2 cellular contexts compared by ENCODE assay signal in the genomic region with DNA sequence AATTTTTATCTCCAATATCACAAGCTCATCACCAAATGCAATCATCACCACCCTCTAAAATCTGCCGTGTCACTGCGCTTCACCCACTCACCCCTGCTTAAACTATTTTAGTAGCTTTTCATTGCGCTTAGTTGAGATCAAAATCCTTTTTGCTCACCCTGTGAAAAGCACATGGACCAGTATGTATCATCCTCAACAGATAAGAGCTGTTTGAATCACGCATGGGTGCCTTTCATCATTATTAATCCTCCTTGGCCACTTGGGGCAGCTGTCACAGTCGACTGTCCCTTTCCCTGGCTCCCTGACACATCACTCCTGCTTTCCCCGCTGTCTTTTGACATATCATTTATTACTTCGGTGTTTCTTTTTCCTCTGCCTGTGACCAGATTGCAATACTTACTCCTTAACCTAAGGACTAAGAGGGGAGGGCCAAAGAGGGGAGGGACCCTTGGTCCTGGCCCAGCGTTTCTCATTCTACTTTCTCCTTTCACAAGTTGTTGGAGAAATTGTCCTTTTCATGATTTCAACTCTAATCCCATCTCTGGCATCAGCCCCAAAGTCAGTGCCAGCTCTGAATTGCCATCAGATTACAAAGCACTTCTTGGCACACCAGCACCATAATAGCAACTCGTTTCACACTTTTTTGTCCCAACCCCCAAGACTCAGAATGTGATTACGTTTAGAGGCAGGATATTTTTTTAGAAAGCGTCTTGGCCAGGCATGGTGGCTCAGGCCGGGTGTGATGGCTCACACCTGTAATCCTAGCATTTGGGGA.
TF ChIP-seq lines count a peak whose summit lies in the region.

No MANE protein-coding gene starts in this region.

TF ChIP-seq in K562, 482 proteins besides CTCF, POLR2A, EP300 and RAD21 (continues in another document):
- no peak for TF ChIP-seq ZNF436 (CRISPR knock-in tag; IDR thresholded peaks at IDR 0.05)
- TF ChIP-seq, protein P1, sequence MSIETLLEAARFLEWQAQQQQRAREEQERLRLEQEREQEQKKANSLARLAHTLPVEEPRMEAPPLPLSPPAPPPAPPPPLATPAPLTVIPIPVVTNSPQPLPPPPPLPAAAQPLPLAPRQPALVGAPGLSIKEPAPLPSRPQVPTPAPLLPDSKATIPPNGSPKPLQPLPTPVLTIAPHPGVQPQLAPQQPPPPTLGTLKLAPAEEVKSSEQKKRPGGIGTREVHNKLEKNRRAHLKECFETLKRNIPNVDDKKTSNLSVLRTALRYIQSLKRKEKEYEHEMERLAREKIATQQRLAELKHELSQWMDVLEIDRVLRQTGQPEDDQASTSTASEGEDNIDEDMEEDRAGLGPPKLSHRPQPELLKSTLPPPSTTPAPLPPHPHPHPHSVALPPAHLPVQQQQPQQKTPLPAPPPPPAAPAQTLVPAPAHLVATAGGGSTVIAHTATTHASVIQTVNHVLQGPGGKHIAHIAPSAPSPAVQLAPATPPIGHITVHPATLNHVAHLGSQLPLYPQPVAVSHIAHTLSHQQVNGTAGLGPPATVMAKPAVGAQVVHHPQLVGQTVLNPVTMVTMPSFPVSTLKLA (conservative IDR thresholded peaks at IDR 0.05) = peak; percentile 41 to 55; a peak in 2 of 4 replicates
- no peak for TF ChIP-seq ZNF75A (CRISPR knock-in tag; IDR thresholded peaks at IDR 0.05)
- TF ChIP-seq, protein P2, sequence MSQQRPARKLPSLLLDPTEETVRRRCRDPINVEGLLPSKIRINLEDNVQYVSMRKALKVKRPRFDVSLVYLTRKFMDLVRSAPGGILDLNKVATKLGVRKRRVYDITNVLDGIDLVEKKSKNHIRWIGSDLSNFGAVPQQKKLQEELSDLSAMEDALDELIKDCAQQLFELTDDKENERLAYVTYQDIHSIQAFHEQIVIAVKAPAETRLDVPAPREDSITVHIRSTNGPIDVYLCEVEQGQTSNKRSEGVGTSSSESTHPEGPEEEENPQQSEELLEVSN (IDR thresholded peaks at IDR 0.05; ENCODE audit: borderline replicate concordance in 1 of 2, extremely low read depth in 1 of 2, insufficient read depth in 1 of 2, insufficient read length in 1 of 2, low read depth in 1 of 2, low read length in 1 of 2, poor library complexity in 1 of 2, severe bottlenecking in 1 of 2) = no peak
- TF ChIP-seq, protein P3, sequence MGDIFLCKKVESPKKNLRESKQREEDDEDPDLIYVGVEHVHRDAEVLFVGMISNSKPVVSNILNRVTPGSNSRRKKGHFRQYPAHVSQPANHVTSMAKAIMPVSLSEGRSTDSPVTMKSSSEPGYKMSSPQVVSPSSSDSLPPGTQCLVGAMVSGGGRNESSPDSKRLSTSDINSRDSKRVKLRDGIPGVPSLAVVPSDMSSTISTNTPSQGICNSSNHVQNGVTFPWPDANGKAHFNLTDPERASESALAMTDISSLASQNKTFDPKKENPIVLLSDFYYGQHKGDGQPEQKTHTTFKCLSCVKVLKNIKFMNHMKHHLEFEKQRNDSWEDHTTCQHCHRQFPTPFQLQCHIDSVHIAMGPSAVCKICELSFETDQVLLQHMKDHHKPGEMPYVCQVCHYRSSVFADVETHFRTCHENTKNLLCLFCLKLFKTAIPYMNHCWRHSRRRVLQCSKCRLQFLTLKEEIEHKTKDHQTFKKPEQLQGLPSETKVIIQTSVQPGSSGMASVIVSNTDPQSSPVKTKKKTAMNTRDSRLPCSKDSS (IDR thresholded peaks at IDR 0.05; ENCODE audit: low read depth, partially characterized antibody) = no peak
- TF ChIP-seq BRD9 (IDR thresholded peaks at IDR 0.05; ENCODE audit: low read depth, partially characterized antibody) = no peak
- TF ChIP-seq, protein P4, sequence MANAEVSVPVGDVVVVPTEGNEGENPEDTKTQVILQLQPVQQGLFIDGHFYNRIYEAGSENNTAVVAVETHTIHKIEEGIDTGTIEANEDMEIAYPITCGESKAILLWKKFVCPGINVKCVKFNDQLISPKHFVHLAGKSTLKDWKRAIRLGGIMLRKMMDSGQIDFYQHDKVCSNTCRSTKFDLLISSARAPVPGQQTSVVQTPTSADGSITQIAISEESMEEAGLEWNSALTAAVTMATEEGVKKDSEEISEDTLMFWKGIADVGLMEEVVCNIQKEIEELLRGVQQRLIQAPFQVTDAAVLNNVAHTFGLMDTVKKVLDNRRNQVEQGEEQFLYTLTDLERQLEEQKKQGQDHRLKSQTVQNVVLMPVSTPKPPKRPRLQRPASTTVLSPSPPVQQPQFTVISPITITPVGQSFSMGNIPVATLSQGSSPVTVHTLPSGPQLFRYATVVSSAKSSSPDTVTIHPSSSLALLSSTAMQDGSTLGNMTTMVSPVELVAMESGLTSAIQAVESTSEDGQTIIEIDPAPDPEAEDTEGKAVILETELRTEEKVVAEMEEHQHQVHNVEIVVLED (CRISPR knock-in tag; IDR thresholded peaks at IDR 0.05) = no peak
- TF ChIP-seq MYC (IDR thresholded peaks at IDR 0.05; ENCODE audit: low read depth, low read length) = peak; percentile 39; the same call in 1 of the 2 replicates
- no peak for TF ChIP-seq MYC (CRISPR knock-in tag; IDR thresholded peaks at IDR 0.05; ENCODE audit: borderline replicate concordance, low read depth)
- no peak for TF ChIP-seq ETV5 (CRISPR knock-in tag; IDR thresholded peaks at IDR 0.05; ENCODE audit: low read depth)
- 0 out of 4 replicates have a peak, but pooled peaks of 1 of the 2 experiments have one; percentile 11 for TF ChIP-seq RCOR1 (IDR thresholded peaks at IDR 0.05; ENCODE audit: borderline replicate concordance in 1 of 2, low read depth in 2 of 2, low read length in 2 of 2)
- TF ChIP-seq CCNT2 (IDR thresholded peaks at IDR 0.05; ENCODE audit: borderline replicate concordance, extremely low read depth, insufficient read length, low read depth, low read length) = no peak
- TF ChIP-seq MEIS2 (IDR thresholded peaks at IDR 0.05; ENCODE audit: partially characterized antibody) = peak; percentile 37
- no peak for TF ChIP-seq SMARCA4 (IDR thresholded peaks at IDR 0.05)
- TF ChIP-seq ZSCAN32 (CRISPR knock-in tag; IDR thresholded peaks at IDR 0.05) = no peak
- TF ChIP-seq NFE2 (IDR thresholded peaks at IDR 0.05; ENCODE audit: low read depth) = peak; percentile 45; the same call in 1 of the 2 replicates
- no peak for TF ChIP-seq NCOR1 (IDR thresholded peaks at IDR 0.05)
- TF ChIP-seq TCF7L2 (IDR thresholded peaks at IDR 0.05; ENCODE audit: low read depth, low read length) = no peak
- TF ChIP-seq CTBP1 (IDR thresholded peaks at IDR 0.05; ENCODE audit: borderline replicate concordance) = peak; percentile 52; the same call in 1 of the 2 replicates
- peak; percentile 37; the same call in 1 of the 2 replicates for TF ChIP-seq JUND (IDR thresholded peaks at IDR 0.05; ENCODE audit: borderline replicate concordance, low read depth, low read length)
- TF ChIP-seq JUND (tag; IDR thresholded peaks at IDR 0.05; ENCODE audit: borderline replicate concordance, low read depth, low read length) = no peak
- no peak for TF ChIP-seq SRSF1 (IDR thresholded peaks at IDR 0.05; ENCODE audit: low read depth, low read length)
- TF ChIP-seq ZNF140 (CRISPR knock-in tag; IDR thresholded peaks at IDR 0.05) = no peak
- TF ChIP-seq, protein P5, sequence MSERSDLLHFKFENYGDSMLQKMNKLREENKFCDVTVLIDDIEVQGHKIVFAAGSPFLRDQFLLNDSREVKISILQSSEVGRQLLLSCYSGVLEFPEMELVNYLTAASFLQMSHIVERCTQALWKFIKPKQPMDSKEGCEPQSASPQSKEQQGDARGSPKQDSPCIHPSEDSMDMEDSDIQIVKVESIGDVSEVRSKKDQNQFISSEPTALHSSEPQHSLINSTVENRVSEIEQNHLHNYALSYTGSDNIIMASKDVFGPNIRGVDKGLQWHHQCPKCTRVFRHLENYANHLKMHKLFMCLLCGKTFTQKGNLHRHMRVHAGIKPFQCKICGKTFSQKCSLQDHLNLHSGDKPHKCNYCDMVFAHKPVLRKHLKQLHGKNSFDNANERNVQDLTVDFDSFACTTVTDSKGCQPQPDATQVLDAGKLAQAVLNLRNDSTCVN (CRISPR knock-in tag; IDR thresholded peaks at IDR 0.05) = no peak

TF ChIP-seq in HEK293T, 16 proteins besides CTCF, POLR2A, EP300 and RAD21:
- TF ChIP-seq BHLHE40 (IDR thresholded peaks at IDR 0.05; ENCODE audit: borderline replicate concordance) = no peak
- no peak for TF ChIP-seq FOXK2 (IDR thresholded peaks at IDR 0.05)
- TF ChIP-seq CTBP1 (IDR thresholded peaks at IDR 0.05; ENCODE audit: borderline replicate concordance) = no peak
- TF ChIP-seq FOXA1 (IDR thresholded peaks at IDR 0.05) = no peak
- TF ChIP-seq, protein P6, sequence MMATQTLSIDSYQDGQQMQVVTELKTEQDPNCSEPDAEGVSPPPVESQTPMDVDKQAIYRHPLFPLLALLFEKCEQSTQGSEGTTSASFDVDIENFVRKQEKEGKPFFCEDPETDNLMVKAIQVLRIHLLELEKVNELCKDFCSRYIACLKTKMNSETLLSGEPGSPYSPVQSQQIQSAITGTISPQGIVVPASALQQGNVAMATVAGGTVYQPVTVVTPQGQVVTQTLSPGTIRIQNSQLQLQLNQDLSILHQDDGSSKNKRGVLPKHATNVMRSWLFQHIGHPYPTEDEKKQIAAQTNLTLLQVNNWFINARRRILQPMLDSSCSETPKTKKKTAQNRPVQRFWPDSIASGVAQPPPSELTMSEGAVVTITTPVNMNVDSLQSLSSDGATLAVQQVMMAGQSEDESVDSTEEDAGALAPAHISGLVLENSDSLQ (IDR thresholded peaks at IDR 0.05) = no peak
